ENCODE assay signal across 1 cellular context in the genomic region with DNA sequence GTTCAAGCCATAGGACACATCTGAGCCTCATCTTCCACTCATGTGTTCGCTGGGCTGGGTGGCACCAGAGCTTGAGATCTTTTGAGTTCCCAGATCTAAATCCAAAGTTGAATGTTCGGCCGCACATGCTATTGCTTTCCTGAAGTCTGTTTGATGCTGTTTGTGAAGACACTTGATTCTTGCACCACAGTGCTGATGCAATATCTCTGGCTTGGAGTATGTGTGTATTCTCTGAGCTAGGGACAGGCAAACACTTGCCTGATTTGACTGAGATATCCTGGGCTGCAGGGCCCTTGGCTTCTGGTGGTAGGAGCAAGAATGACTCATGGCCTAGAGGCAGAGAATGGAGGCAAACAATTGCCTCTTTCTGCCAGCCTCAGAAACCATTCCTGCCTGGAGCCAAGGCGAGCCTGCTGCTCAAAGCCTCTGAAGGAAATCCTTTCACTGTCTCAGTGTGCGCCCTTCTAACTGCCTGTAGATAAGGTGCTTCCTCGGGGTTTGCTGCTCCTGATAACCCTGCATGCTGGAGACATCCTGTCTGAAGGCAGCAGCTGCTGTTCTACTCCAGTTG.
A peak's percentile ranks its signal among the peaks of the same experiment; 100 is the strongest.
TF ChIP-seq lines count a peak whose summit lies in the region.

No MANE protein-coding gene starts in this region.

TF ChIP-seq in K562, 482 proteins besides CTCF, POLR2A, EP300 and RAD21 (continued from another document and continues in another):
- TF ChIP-seq, protein P1, sequence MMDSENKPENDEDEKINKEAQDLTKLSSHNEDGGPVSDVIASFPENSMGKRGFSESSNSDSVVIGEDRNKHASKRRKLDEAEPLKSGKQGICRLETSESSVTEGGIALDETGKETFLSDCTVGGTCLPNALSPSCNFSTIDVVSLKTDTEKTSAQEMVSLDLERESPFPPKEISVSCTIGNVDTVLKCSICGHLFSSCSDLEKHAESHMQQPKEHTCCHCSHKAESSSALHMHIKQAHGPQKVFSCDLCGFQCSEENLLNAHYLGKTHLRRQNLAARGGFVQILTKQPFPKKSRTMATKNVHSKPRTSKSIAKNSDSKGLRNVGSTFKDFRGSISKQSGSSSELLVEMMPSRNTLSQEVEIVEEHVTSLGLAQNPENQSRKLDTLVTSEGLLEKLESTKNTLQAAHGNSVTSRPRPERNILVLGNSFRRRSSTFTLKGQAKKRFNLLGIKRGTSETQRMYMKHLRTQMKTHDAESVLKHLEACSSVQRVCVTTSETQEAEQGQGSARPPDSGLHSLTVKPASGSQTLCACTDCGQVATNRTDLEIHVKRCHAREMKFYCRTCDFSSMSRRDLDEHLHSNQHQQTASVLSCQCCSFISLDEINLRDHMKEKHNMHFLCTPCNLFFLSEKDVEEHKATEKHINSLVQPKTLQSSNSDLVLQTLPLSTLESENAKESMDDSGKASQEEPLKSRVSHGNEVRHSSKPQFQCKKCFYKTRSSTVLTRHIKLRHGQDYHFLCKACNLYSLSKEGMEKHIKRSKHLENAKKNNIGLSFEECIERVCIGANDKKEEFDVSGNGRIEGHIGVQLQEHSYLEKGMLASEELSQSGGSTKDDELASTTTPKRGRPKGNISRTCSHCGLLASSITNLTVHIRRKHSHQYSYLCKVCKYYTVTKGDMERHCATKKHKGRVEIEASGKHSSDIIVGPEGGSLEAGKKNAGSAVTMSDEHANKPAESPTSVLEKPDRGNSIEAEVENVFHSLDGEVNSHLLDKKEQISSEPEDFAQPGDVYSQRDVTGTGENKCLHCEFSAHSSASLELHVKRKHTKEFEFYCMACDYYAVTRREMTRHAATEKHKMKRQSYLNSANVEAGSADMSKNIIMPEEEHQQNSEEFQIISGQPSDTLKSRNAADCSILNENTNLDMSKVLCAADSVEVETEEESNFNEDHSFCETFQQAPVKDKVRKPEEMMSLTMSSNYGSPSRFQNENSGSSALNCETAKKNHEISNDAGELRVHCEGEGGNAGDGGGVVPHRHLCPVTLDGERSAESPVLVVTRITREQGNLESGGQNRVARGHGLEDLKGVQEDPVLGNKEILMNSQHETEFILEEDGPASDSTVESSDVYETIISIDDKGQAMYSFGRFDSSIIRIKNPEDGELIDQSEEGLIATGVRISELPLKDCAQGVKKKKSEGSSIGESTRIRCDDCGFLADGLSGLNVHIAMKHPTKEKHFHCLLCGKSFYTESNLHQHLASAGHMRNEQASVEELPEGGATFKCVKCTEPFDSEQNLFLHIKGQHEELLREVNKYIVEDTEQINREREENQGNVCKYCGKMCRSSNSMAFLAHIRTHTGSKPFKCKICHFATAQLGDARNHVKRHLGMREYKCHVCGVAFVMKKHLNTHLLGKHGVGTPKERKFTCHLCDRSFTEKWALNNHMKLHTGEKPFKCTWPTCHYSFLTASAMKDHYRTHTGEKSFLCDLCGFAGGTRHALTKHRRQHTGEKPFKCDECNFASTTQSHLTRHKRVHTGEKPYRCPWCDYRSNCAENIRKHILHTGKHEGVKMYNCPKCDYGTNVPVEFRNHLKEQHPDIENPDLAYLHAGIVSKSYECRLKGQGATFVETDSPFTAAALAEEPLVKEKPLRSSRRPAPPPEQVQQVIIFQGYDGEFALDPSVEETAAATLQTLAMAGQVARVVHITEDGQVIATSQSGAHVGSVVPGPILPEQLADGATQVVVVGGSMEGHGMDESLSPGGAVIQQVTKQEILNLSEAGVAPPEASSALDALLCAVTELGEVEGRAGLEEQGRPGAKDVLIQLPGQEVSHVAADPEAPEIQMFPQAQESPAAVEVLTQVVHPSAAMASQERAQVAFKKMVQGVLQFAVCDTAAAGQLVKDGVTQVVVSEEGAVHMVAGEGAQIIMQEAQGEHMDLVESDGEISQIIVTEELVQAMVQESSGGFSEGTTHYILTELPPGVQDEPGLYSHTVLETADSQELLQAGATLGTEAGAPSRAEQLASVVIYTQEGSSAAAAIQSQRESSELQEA (IDR thresholded peaks at IDR 0.05; ENCODE audit: low read depth): no peak
- TF ChIP-seq ZNF395 (CRISPR knock-in tag; IDR thresholded peaks at IDR 0.05) (no peak; the same call in 1 of the 2 replicates), ATF3 (IDR thresholded peaks at IDR 0.05) (peak; percentile 98), ATF3 (CRISPR knock-in tag; conservative IDR thresholded peaks at IDR 0.05) (no peak), ZNF740 (CRISPR knock-in tag; IDR thresholded peaks at IDR 0.05) (no peak), ZNF740 (tag; IDR thresholded peaks at IDR 0.05) (no peak), ZNF436 (CRISPR knock-in tag; IDR thresholded peaks at IDR 0.05) (no peak), ZKSCAN8 (CRISPR knock-in tag; IDR thresholded peaks at IDR 0.05) (peak; percentile 81; the same call in 1 of the 2 replicates), FOXJ2 (tag; IDR thresholded peaks at IDR 0.05) (peak; percentile 77), ZNF444 (CRISPR knock-in tag; IDR thresholded peaks at IDR 0.05) (no peak), HDAC8 (tag; IDR thresholded peaks at IDR 0.05) (no peak), ZNF75A (CRISPR knock-in tag; IDR thresholded peaks at IDR 0.05) (0 out of 2 replicates have a peak, but pooled peaks have one; percentile 5), ETV1 (tag; conservative IDR thresholded peaks at IDR 0.05; ENCODE audit: low read depth) (peak; percentile 64), ZKSCAN1 (IDR thresholded peaks at IDR 0.05; ENCODE audit: low read depth, low read length) (no peak), MGA (IDR thresholded peaks at IDR 0.05) (peak; percentile 76), CBX8 (IDR thresholded peaks at IDR 0.05; ENCODE audit: borderline replicate concordance, extremely low read depth, low read depth, low read length, poor library complexity, severe bottlenecking) (no peak), BRF1 (IDR thresholded peaks at IDR 0.05; ENCODE audit: borderline replicate concordance, extremely low read depth, insufficient read length) (no peak), NR4A1 (CRISPR knock-in tag; IDR thresholded peaks at IDR 0.05) (no peak), NR4A1 (tag; IDR thresholded peaks at IDR 0.05) (no peak), NCOA4 (IDR thresholded peaks at IDR 0.05; ENCODE audit: partially characterized antibody) (no peak), HDAC1 (IDR thresholded peaks at IDR 0.05) (no peak), ZNF143 (CRISPR knock-in tag; IDR thresholded peaks at IDR 0.05) (no peak), BACH1 (tag; IDR thresholded peaks at IDR 0.05) (0 out of 2 replicates have a peak, but pooled peaks have one; percentile 23), SIN3A (IDR thresholded peaks at IDR 0.05; ENCODE audit: borderline replicate concordance in 2 of 2, control insufficient read depth in 1 of 2, low read depth in 2 of 2, low read length in 2 of 2) (no peak), HDAC3 (IDR thresholded peaks at IDR 0.05; ENCODE audit: borderline replicate concordance, partially characterized antibody) (no peak), ZNF445 (CRISPR knock-in tag; IDR thresholded peaks at IDR 0.05; ENCODE audit: low read depth) (no peak), POLR2AphosphoS5 (IDR thresholded peaks at IDR 0.05; ENCODE audit: control insufficient read depth, insufficient read depth, low read depth, low read length) (no peak)
- TF ChIP-seq, protein P2, sequence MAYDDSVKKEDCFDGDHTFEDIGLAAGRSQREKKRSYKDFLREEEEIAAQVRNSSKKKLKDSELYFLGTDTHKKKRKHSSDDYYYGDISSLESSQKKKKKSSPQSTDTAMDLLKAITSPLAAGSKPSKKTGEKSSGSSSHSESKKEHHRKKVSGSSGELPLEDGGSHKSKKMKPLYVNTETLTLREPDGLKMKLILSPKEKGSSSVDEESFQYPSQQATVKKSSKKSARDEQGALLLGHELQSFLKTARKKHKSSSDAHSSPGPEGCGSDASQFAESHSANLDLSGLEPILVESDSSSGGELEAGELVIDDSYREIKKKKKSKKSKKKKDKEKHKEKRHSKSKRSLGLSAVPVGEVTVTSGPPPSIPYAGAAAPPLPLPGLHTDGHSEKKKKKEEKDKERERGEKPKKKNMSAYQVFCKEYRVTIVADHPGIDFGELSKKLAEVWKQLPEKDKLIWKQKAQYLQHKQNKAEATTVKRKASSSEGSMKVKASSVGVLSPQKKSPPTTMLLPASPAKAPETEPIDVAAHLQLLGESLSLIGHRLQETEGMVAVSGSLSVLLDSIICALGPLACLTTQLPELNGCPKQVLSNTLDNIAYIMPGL (CRISPR knock-in tag; IDR thresholded peaks at IDR 0.05): no peak
